Comparison of ENCODE assay signal across 1 cellular context in genomic region chr17:48830840-48831548, GRCh38.
A peak's percentile ranks its signal among the peaks of the same experiment; 100 is the strongest.
TF ChIP-seq lines count a peak whose summit lies in the region.

Gene CALCOCO2 (plus strand): TSS chr17:48831035. CDS start chr17:48841708, 10,673 bp downstream.

TF ChIP-seq in WTC11, 78 proteins besides CTCF, POLR2A, EP300 and RAD21 (continued from another document):
- TF ChIP-seq ARID4B (CRISPR knock-in tag; IDR thresholded peaks at IDR 0.05; ENCODE audit: borderline replicate concordance) (peak; percentile 43; the same call in 1 of the 2 replicates), ATF6 (CRISPR knock-in tag; IDR thresholded peaks at IDR 0.05) (no peak), JUN (CRISPR knock-in tag; IDR thresholded peaks at IDR 0.05) (0 out of 2 replicates have a peak, but pooled peaks have one; percentile 34), RORB (CRISPR knock-in tag; IDR thresholded peaks at IDR 0.05) (no peak), PRRX2 (CRISPR knock-in tag; IDR thresholded peaks at IDR 0.05) (no peak), TEAD1 (CRISPR knock-in tag; IDR thresholded peaks at IDR 0.05) (0 out of 2 replicates have a peak, but pooled peaks have one; percentile 22), MYBL2 (CRISPR knock-in tag; IDR thresholded peaks at IDR 0.05) (0 out of 2 replicates have a peak, but pooled peaks have one; percentile 46)
